Comparison of ENCODE assay signal across 7 cellular contexts in the genomic region with DNA sequence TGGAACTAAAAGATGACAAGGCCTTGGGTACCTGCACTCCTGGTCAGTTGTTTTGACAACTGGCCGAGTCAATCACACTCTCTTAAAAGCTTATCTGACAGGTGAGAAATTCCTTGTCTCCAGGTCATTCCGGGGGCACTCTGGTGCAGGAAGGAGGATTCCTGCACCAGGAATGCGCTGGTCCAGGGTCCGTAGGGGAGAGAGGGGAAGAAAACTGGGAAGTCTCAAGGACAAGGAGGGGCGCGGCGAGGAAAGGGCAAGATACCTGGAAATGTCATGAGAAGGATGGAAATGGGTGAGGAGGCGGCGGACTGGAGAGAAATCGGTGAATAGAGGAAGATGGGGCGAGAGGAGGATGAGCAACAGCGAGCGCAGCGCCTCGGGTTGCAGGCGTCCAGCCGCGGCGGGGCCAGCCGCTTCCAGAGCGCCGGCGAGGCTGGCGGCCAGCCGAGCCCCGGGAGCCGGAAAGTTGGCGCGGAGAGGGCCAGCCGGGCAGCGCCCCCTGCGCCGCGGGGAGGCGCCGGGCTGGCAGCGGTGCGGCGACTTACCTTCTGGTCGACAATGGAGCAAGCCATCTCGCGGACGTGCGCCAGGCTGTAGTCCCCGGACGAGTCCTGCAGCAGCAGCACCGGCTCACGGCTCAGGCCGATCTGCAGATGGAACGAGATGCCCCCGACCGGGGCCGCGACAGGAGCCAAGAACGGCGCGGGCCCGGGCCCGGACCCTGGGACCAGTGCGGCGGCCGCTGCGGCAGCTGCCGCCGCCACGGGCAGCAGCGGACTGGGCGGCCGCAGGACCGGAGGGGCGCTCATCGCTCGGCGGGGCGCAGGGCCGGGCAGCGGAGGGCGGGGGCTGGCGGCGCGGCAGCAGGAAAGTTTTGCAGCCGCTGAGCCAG. TPM values are rescaled to one million over a fixed set of nuclear protein-coding genes. Genes with fewer than 3 reads are reported as not detected.
DNase-seq lines count a peak whose midpoint lies in the region; TF ChIP-seq lines count a peak whose summit lies in the region.

No MANE protein-coding gene starts in this region.

- no peaks in the 10 kb centered on the region for H3K36me3 ChIP-seq in sigmoid colon

- no peak overlapping the region for H3K4ac ChIP-seq in H9 (ENCODE audit: low read depth, low read length)

- H4K20me1 ChIP-seq in H9 (ENCODE audit: control insufficient read depth, insufficient read depth, insufficient read length), result no peaks in the 10 kb centered on the region

- no peak overlapping the region for H3K9ac ChIP-seq in H9 (ENCODE audit: extremely low read depth, insufficient read length, low read length)

- H3K4me1 ChIP-seq in H9 (ENCODE audit: insufficient read depth, low read length) (peaks cover 4% of the 10 kb centered on the region; the same call in 1 of the 2 replicates), sigmoid colon (peaks cover 0 to 32% (median 22%) of the 10 kb centered on the region in 4 donors)

- H3K4me3 ChIP-seq in cardiac fibroblast (replicated peaks in 1 of 2; ENCODE audit: low read depth in 2 of 2, low read length in 2 of 2) (peak overlapping the region; percentile 88 to 97), sigmoid colon (peak overlapping the region; percentile 67 to 88 (median 72))

- H3K23ac ChIP-seq in H9 (ENCODE audit: insufficient read length, low read depth, low read length), result no peak overlapping the region

- H3K27ac Mint-ChIP-seq in H9, result peak overlapping the region in 1 of 3 experiments; percentile 31; a peak in 1 of 7 replicates

- H3K27me3 ChIP-seq in H9 (ENCODE audit: insufficient read depth, low read length) (peaks cover 2% of the 10 kb centered on the region; the same call in 1 of the 2 replicates), sigmoid colon (no peaks in the 10 kb centered on the region)

- peak overlapping the region; percentile 66 for H3K4me2 ChIP-seq in H9 (ENCODE audit: insufficient read depth, insufficient read length, low read length)

- peaks cover 15% of the 10 kb centered on the region for H3K23me2 ChIP-seq in H9 (ENCODE audit: insufficient read length, low read depth, low read length, poor library complexity, severe bottlenecking)

- no peak overlapping the region for H2BK12ac ChIP-seq in H9 (ENCODE audit: insufficient read length, low read depth, low read length)

- DNase-seq in GM10266 (ENCODE audit: extremely low spot score), result peak; percentile 50
- peak; percentile 53 for DNase-seq in H9
- peak; percentile 48 for DNase-seq in NCI-H2171 treated with DMSO at 0.1 percent for 48 hours (lab: John Stamatoyannopoulos, UW)
- peak; percentile 49 to 64 for DNase-seq in cardiac fibroblast (ENCODE audit: low read depth in 2 of 2)
- DNase-seq in iPS-NIHi11 (ENCODE audit: low spot score), result peak; percentile 62
- peak; percentile 80 for DNase-seq in sigmoid colon
- no peak for DNase-seq in UCSD-AML1 (lab: John Stamatoyannopoulos, UW; ENCODE audit: unreplicated experiment)

- no peak overlapping the region for H4K8ac ChIP-seq in H9 (replicated peaks; ENCODE audit: insufficient read length, low read depth, low read length)

- H3K4me1 Mint-ChIP-seq in H9, result peaks cover 21 to 27% of the 10 kb centered on the region in 2 experiments

- no peak overlapping the region for H2BK20ac ChIP-seq in H9 (ENCODE audit: low read depth, low read length, poor library complexity, severe bottlenecking)

- H3K14ac ChIP-seq in H9 (ENCODE audit: insufficient read depth, low read length), result no peak overlapping the region

- no peaks in the 10 kb centered on the region for H3K36me3 Mint-ChIP-seq in H9 (ENCODE audit: insufficient read depth in 1 of 3, low read depth in 3 of 3)

- H3K9me3 Mint-ChIP-seq in H9, result no peaks in the 10 kb centered on the region

- H3K27ac ChIP-seq in H9 (ENCODE audit: insufficient read length, low read depth, low read length) (no peak overlapping the region), sigmoid colon (peak overlapping the region; percentile 83 to 85 (median 84))

- H3K9me3 ChIP-seq in H9 (ENCODE audit: control insufficient read depth, low read depth, low read length) (no peaks in the 10 kb centered on the region), sigmoid colon (no peaks in the 10 kb centered on the region)

- peaks cover 65% of the 10 kb centered on the region for H3K27me3 Mint-ChIP-seq in H9 (ENCODE audit: low read depth)

- H3K4me3 Mint-ChIP-seq in H9, result peak overlapping the region; percentile 84 to 93

- no peak overlapping the region for H2AK5ac ChIP-seq in H9 (ENCODE audit: insufficient read length, low read length)

- no CpG with 5 or more reads among the region's 82 CpGs for WGBS in H9 (ENCODE audit: extremely low coverage, insufficient read length, low lambda C conversion rate)
- 1 to 2% methylated on average over 82 of the region's 82 CpGs for WGBS in sigmoid colon, 2 donors

- no peak for TF ChIP-seq EP300 in sigmoid colon (IDR thresholded peaks at IDR 0.05)

- no peaks in the 10 kb centered on the region for H3K79me1 ChIP-seq in H9 (ENCODE audit: insufficient read depth, low read depth, low read length, poor library complexity, severe bottlenecking)

- intact Hi-C loops in sigmoid colon (cut with DNase I), result loop anchor here (5.0 to 10.0 kb wide), 4 partner anchors 75 to 380 kb away; no protein-coding TSS in a partner anchor

- H3K79me2 ChIP-seq in H9 (ENCODE audit: insufficient read depth, low read length), result no peaks in the 10 kb centered on the region

- H3K18ac ChIP-seq in H9 (ENCODE audit: insufficient read length, low read depth, low read length), result no peak overlapping the region

- no peak overlapping the region for H4K91ac ChIP-seq in H9 (ENCODE audit: insufficient read length, low read depth, low read length)

- no peak overlapping the region for H2BK120ac ChIP-seq in H9 (ENCODE audit: low read depth, low read length, poor library complexity, severe bottlenecking)

- no peak overlapping the region for H2BK5ac ChIP-seq in H9 (ENCODE audit: insufficient read length, low read length)

- no peak overlapping the region for H2AFZ ChIP-seq in H9 (ENCODE audit: low read length)

- H3K56ac ChIP-seq in H9 (ENCODE audit: insufficient read length, low read depth, low read length), result no peak overlapping the region

- H2BK15ac ChIP-seq in H9 (ENCODE audit: low read depth, low read length), result no peak overlapping the region

- TF ChIP-seq CTCF in GM10266 (IDR thresholded peaks at IDR 0.05; ENCODE audit: control insufficient read depth, insufficient read depth, low read depth, missing control alignments) (peak; percentile 16), H9 (conservative IDR thresholded peaks at IDR 0.05) (no peak), cardiac fibroblast (IDR thresholded peaks at IDR 0.05; ENCODE audit: low read depth, low read length) (no peak), sigmoid colon (IDR thresholded peaks at IDR 0.05) (no peak)

- H4K5ac ChIP-seq in H9 (ENCODE audit: insufficient read length, low read depth, low read length), result no peak overlapping the region

- H3T11ph ChIP-seq in H9 (ENCODE audit: low read length), result no peak overlapping the region

- no peak for TF ChIP-seq POLR2A in sigmoid colon (IDR thresholded peaks at IDR 0.05)

RNA-seq across cellular contexts. Expression of a gene that starts 0.7 kb away (rescaled TPM):
- 2.7 and 2.8 TPM in 2 replicates for total RNA-seq in H9 (2021)
- 10 to 100 TPM; 14.5 to 27.1 (median 22.8) TPM for total RNA-seq in sigmoid colon
- 1 to 10 TPM in 1 of 3 donors, under 1 TPM in 2; 0.46 to 2.3 (median 0.60) TPM for polyA plus RNA-seq in sigmoid colon
